In the genomic region with DNA sequence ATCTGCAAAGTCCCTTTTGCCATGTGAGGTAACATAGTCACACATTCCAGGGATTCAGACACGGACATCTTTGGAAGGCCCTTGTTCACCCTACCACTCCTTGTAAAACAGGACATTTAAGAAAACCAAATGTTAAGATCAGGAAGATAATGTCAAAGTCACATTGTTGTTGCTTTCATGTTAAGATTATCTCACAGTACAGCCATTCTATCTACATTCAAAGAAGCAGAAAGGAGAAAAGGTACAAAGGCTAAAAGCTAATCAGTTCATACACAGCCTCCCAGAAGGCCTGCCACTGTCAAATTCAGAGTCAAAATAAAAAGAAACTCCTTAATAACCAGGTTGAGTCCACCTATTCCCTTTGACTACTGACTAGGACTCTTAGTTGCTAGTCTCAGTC, we compare ENCODE assay signal across 17 cellular contexts.
"Had no signal": no experiment of that assay in that cellular context is flagged by ENCODE, and none has a peak within 500 bp of the region (broad histone marks: within the 10 kb centered on the region; RNA-seq: fewer than 3 reads in every experiment).

No MANE protein-coding gene starts in this region.

- H3K4me3 ChIP-seq: coronary artery, dorsolateral prefrontal cortex, gastrocnemius medialis, heart right ventricle, mucosa of descending colon, suprapubic skin, thyroid gland, upper lobe of left lung, uterus had no signal

- ATAC-seq: esophagus mucosa; gastrocnemius medialis; heart right ventricle; left lobe of liver; mucosa of descending colon; sciatic nerve; stimulated activated naive CD8-positive, alpha-beta T cell treated with anti-CD3 and anti-CD28 coated beads, Interleukin-15, Interleukin-2, amounts not matched to agents 100 U/mL and 50 U/mL, for 24 hours had no signal

- DNase-seq: dorsolateral prefrontal cortex; effector CD8-positive, alpha-beta T cell; gastrocnemius medialis; heart right ventricle; islet precursor cell; mammary epithelial cell; mucosa of descending colon; posterior cingulate gyrus; stimulated activated naive CD8-positive, alpha-beta T cell treated with anti-CD3 and anti-CD28 coated beads, Interleukin-15, Interleukin-2, amounts not matched to agents 100 U/mL and 50 U/mL, for 24 hours; thyroid gland; upper lobe of left lung; uterus had no signal

- H3K36me3 ChIP-seq: gastrocnemius medialis, suprapubic skin, thyroid gland, upper lobe of left lung, uterus had no signal

- H3K9me3 ChIP-seq: gastrocnemius medialis, heart right ventricle, mucosa of descending colon, suprapubic skin, thyroid gland, upper lobe of left lung, uterus had no signal

- H3K27me3 ChIP-seq: dorsolateral prefrontal cortex, gastrocnemius medialis, heart right ventricle, suprapubic skin, thyroid gland, upper lobe of left lung, uterus had no signal

- H3K4me1 ChIP-seq: gastrocnemius medialis, thyroid gland, uterus had no signal

- H3K27ac ChIP-seq: coronary artery, dorsolateral prefrontal cortex, gastrocnemius medialis, heart right ventricle, suprapubic skin, thyroid gland, upper lobe of left lung, uterus had no signal
